Comparison of ENCODE assay signal across 19 cellular contexts in genomic region chr13:114058051-114058867, GRCh38.
DNase-seq lines count a peak whose midpoint lies in the region; ATAC-seq, FAIRE-seq and TF ChIP-seq lines count a peak whose summit lies in the region.
"Had no signal": no experiment of that assay in that cellular context is flagged by ENCODE, and none has a peak within 500 bp of the region (broad histone marks: within the 10 kb centered on the region; RNA-seq: fewer than 3 reads in every experiment).

No MANE protein-coding gene starts in this region.

- POLR2A ChIA-PET in HEK293 (lab: Yijun Ruan, JAX) = no interaction called here
- POLR2A ChIA-PET in naive thymus-derived CD8-positive, alpha-beta T cell (lab: Charles Lee) = interaction anchor here (0.6 to 1.2 kb wide), 4 partner anchors 9 to 85 kb away, joined by 3 to 5 read pairs (median 4); no protein-coding TSS in a partner anchor

- H3K27me3 ChIP-seq in bronchial epithelial cell (ENCODE audit: control insufficient read depth, insufficient read depth, low read length) = no peaks in the 10 kb centered on the region
- H3K27me3 ChIP-seq: suprapubic skin had no signal

- peak; percentile 7 for FAIRE-seq in bronchial epithelial cell (lab: Jason Lieb, UNC)

- H3K36me3 Mint-ChIP-seq in CD14-positive monocyte = peaks cover 33 to 52% of the 10 kb centered on the region in 2 donors
- peaks cover 0 to 70% (median 4%) of the 10 kb centered on the region in 3 donors for H3K36me3 Mint-ChIP-seq in naive thymus-derived CD8-positive, alpha-beta T cell
- H3K36me3 Mint-ChIP-seq in glutamatergic neuron (ENCODE audit: unreplicated experiment) = no peaks in the 10 kb centered on the region
- H3K36me3 Mint-ChIP-seq: mesothelial cell of epicardium had no signal

- H3K27ac ChIP-seq in HEK293 (ENCODE audit: extremely low read depth, low read depth, low read length) = no peak overlapping the region
- H3K27ac ChIP-seq: suprapubic skin had no signal

- CTCF ChIA-PET in HEK293 (lab: Yijun Ruan, JAX) = interaction anchor here (0.8 kb wide), 1 partner anchor 105 kb away, joined by 7 read pairs; no protein-coding TSS in a partner anchor

- peaks cover 0 to 3% (median 0%) of the 10 kb centered on the region in 7 donors for H3K9me3 Mint-ChIP-seq in CD14-positive monocyte
- peaks cover 0 to 5% (median 0%) of the 10 kb centered on the region in 9 donors for H3K9me3 Mint-ChIP-seq in naive thymus-derived CD8-positive, alpha-beta T cell
- H3K9me3 Mint-ChIP-seq in glutamatergic neuron (ENCODE audit: unreplicated experiment) = peaks cover 13% of the 10 kb centered on the region
- H3K9me3 Mint-ChIP-seq: activated CD4-positive, alpha-beta T cell treated with anti-CD3 and anti-CD28 coated beads, Interleukin-2, amount 10 ng/mL, durations not matched to agents 24 days and 14 days; activated T-helper 1 cell treated with anti-CD3 and anti-CD28 coated beads, Interleukin-12 subunit alpha, Interleukin-12 subunit beta, Interleukin-2, Interleukin-4 antibody, amounts not matched to agents 30 ng/mL and 10 ng/mL and 1 ng/mL, durations not matched to agents 14 hours and 24 hours and 36 hours; mesothelial cell of epicardium; T-cell had no signal

- intact Hi-C loops in CD14-positive monocyte (cut with micrococcal nuclease) = loop anchor here in 1 of 2 donors (5.0 kb wide), 1 partner anchor 54 kb away; no protein-coding TSS in a partner anchor

- no peaks in the 10 kb centered on the region for H3K9me3 ChIP-seq in HEK293 (ENCODE audit: control insufficient read depth, insufficient read depth, low read depth, low read length)
- H3K9me3 ChIP-seq: suprapubic skin had no signal

- no peaks in the 10 kb centered on the region for H3K4me1 ChIP-seq in HEK293 (ENCODE audit: control insufficient read depth, insufficient read depth, low read length)

- H3K27me3 Mint-ChIP-seq in CD14-positive monocyte (ENCODE audit: low read depth in 3 of 3) (peaks cover 0 to 4% (median 0%) of the 10 kb centered on the region in 3 donors), glutamatergic neuron (ENCODE audit: unreplicated experiment) (peaks cover 10% of the 10 kb centered on the region)
- peaks cover 0 to 1% (median 0%) of the 10 kb centered on the region in 5 donors for H3K27me3 Mint-ChIP-seq in naive thymus-derived CD8-positive, alpha-beta T cell
- H3K27me3 Mint-ChIP-seq: activated CD4-positive, alpha-beta T cell treated with anti-CD3 and anti-CD28 coated beads, Interleukin-2, amount 10 ng/mL, durations not matched to agents 24 days and 14 days; brain; T-cell had no signal

- H3K36me3 ChIP-seq in HEK293 (ENCODE audit: control insufficient read depth in 2 of 2, insufficient read depth in 1 of 2, low read length in 2 of 2) (peaks cover 0 to 3% of the 10 kb centered on the region in 2 experiments; a peak in 1 of 3 replicates), bronchial epithelial cell (ENCODE audit: control insufficient read depth, insufficient read depth, low read length) (no peaks in the 10 kb centered on the region)

- H3K4me3 ChIP-seq in HEK293 (ENCODE audit: low read depth, low read length) (no peak overlapping the region), bronchial epithelial cell (ENCODE audit: low read depth, low read length) (no peak overlapping the region)
- H3K4me3 ChIP-seq: suprapubic skin had no signal

- H3K27ac Mint-ChIP-seq in CD14-positive monocyte (peak overlapping the region in 5 of 7 donors; percentile 13 to 72 (median 71)), glutamatergic neuron (ENCODE audit: unreplicated experiment) (no peak overlapping the region)
- peak overlapping the region in 8 of 10 donors; percentile 40 to 91 (median 80) for H3K27ac Mint-ChIP-seq in naive thymus-derived CD8-positive, alpha-beta T cell
- H3K27ac Mint-ChIP-seq: activated T-helper 1 cell treated with anti-CD3 and anti-CD28 coated beads, Interleukin-12 subunit alpha, Interleukin-12 subunit beta, Interleukin-2, Interleukin-4 antibody, amounts not matched to agents 30 ng/mL and 10 ng/mL and 1 ng/mL, durations not matched to agents 14 hours and 24 hours and 36 hours; mesothelial cell of epicardium had no signal

- H3K4me1 Mint-ChIP-seq in CD14-positive monocyte (peaks cover 67% of the 10 kb centered on the region), glutamatergic neuron (ENCODE audit: low read depth, unreplicated experiment) (peaks cover 6% of the 10 kb centered on the region)
- peaks cover 27 to 74% (median 54%) of the 10 kb centered on the region in 4 donors for H3K4me1 Mint-ChIP-seq in naive thymus-derived CD8-positive, alpha-beta T cell

- TF ChIP-seq CTCF in CD14-positive monocyte (IDR thresholded peaks at IDR 0.05) = no peak
- TF ChIP-seq CTCF in HEK293 (tag by site-specific recombination; IDR thresholded peaks at IDR 0.05) = no peak
- no peak for TF ChIP-seq CTCF in bronchial epithelial cell (IDR thresholded peaks at IDR 0.05; ENCODE audit: insufficient read depth, low read length, severe bottlenecking)
- no peak for TF ChIP-seq CTCF in glutamatergic neuron (IDR thresholded peaks at IDR 0.05; ENCODE audit: partially characterized antibody, unreplicated experiment)

- ATAC-seq in naive thymus-derived CD8-positive, alpha-beta T cell = no peak
- ATAC-seq in HG02852 (IDR thresholded peaks at IDR 0.05; ENCODE audit: unreplicated experiment) (no peak), HG02571 (IDR thresholded peaks at IDR 0.05; ENCODE audit: unreplicated experiment) (no peak)

- H3K4me3 Mint-ChIP-seq in CD14-positive monocyte (peak overlapping the region; percentile 38 to 78), glutamatergic neuron (ENCODE audit: unreplicated experiment) (no peak overlapping the region)
- H3K4me3 Mint-ChIP-seq in naive thymus-derived CD8-positive, alpha-beta T cell = peak overlapping the region in 5 of 10 donors; percentile 12 to 73 (median 49)
- H3K4me3 Mint-ChIP-seq: activated CD4-positive, alpha-beta T cell treated with anti-CD3 and anti-CD28 coated beads, Interleukin-2, amount 10 ng/mL, durations not matched to agents 24 days and 14 days; activated T-helper 1 cell treated with anti-CD3 and anti-CD28 coated beads, Interleukin-12 subunit alpha, Interleukin-12 subunit beta, Interleukin-2, Interleukin-4 antibody, amounts not matched to agents 30 ng/mL and 10 ng/mL and 1 ng/mL, durations not matched to agents 14 hours and 24 hours and 36 hours; brain; mesothelial cell of epicardium had no signal

- DNase-seq in CD14-positive monocyte (ENCODE audit: low spot score) (no peak), bronchial epithelial cell (ENCODE audit: low read depth) (no peak), NCI-H524 (lab: John Stamatoyannopoulos, UW) (no peak), glutamatergic neuron (no peak)
- no peak for DNase-seq in naive thymus-derived CD8-positive, alpha-beta T cell
- DNase-seq: activated CD4-positive, alpha-beta T cell treated with anti-CD3 and anti-CD28 coated beads, Interleukin-2, amount 10 ng/mL, durations not matched to agents 24 days and 14 days; effector CD4-positive, alpha-beta T cell; foreskin fibroblast; NCI-H187; NCI-H510A; stimulated activated CD4-positive, alpha-beta T cell treated with anti-CD3 and anti-CD28 coated beads, Interleukin-15, amount 100 ng/mL, for 24 hours; T-cell had no signal

TF ChIP-seq in HEK293, 187 proteins besides CTCF, POLR2A, EP300 and RAD21:
- TF ChIP-seq ZNF501 (tag by site-specific recombination; IDR thresholded peaks at IDR 0.05) (no peak), HIC1 (tag by site-specific recombination; IDR thresholded peaks at IDR 0.05) (0 out of 2 replicates have a peak, but pooled peaks have one; percentile 25)
